22 cellular contexts compared by ENCODE assay signal in the genomic region with DNA sequence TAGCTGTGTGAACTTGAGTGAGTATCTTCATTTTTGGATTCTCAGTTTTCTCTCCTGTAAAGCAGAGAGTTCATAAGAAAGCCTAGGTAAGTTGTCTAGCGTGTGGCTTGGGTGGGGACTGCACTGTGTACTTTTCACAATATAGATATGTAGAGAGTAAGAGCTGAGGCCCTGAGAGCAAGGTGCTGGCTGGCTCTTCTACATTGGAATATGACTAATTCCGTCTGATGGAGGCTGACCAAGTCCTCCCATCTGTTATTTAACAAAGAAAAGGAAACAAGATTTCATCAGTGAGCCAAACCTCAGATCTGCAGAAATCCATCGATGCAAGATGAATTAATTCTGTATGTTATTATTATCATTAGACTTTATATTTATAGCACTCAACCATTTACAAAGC. TPM values are rescaled to one million over a fixed set of nuclear protein-coding genes. Genes with fewer than 3 reads are reported as not detected.
DNase-seq lines count a peak whose midpoint lies in the region; ATAC-seq, FAIRE-seq and TF ChIP-seq lines count a peak whose summit lies in the region.
"Had no signal": no experiment of that assay in that cellular context is flagged by ENCODE, and none has a peak within 500 bp of the region (broad histone marks: within the 10 kb centered on the region; RNA-seq: fewer than 3 reads in every experiment).

No MANE protein-coding gene starts in this region.

- no peaks in the 10 kb centered on the region for H3K9me2 ChIP-seq in GM23338 (ENCODE audit: insufficient read depth)
- no peaks in the 10 kb centered on the region for H3K9me2 ChIP-seq in PC-9 (ENCODE audit: insufficient read depth)

- no peaks in the 10 kb centered on the region for H3K36me3 ChIP-seq in GM23338 (ENCODE audit: insufficient read depth)
- no peaks in the 10 kb centered on the region for H3K36me3 ChIP-seq in PC-9 (ENCODE audit: low read depth)
- H3K36me3 ChIP-seq: SJSA1, spleen, transverse colon had no signal

- FAIRE-seq in HTR-8/SVneo (lab: Jason Lieb, UNC), result no peak

- H3K79me2 ChIP-seq in GM23338 (replicated peaks; ENCODE audit: insufficient read depth) (no peaks in the 10 kb centered on the region), PC-9 (ENCODE audit: low read depth) (no peaks in the 10 kb centered on the region)

- peaks cover 31% of the 10 kb centered on the region for H3K4me1 Mint-ChIP-seq in activated CD8-positive, alpha-beta T cell treated with anti-CD3 and anti-CD28 coated beads for 36 hours (ENCODE audit: low read depth)
- H3K4me1 Mint-ChIP-seq in activated CD8-positive, alpha-beta T cell treated with anti-CD3 and anti-CD28 coated beads, Interleukin-2, amount 10 ng/mL, durations not matched to agents 7 days and 5 days (ENCODE audit: low read depth), result peaks cover 10% of the 10 kb centered on the region
- peaks cover 37% of the 10 kb centered on the region for H3K4me1 Mint-ChIP-seq in GM23338
- peaks cover 20% of the 10 kb centered on the region for H3K4me1 Mint-ChIP-seq in nephron

- no peak overlapping the region for H3K4me3 Mint-ChIP-seq in activated CD8-positive, alpha-beta T cell treated with anti-CD3 and anti-CD28 coated beads for 36 hours
- no peak overlapping the region for H3K4me3 Mint-ChIP-seq in activated CD8-positive, alpha-beta T cell treated with anti-CD3 and anti-CD28 coated beads, Interleukin-2, amount 10 ng/mL, durations not matched to agents 7 days and 5 days
- H3K4me3 Mint-ChIP-seq in GM23338 (no peak overlapping the region), nephron (no peak overlapping the region)
- H3K4me3 Mint-ChIP-seq: activated CD8-positive, alpha-beta memory T cell treated with anti-CD3 and anti-CD28 coated beads, Interleukin-2, amount 10 ng/mL, durations not matched to agents 7 days and 5 days; activated naive CD8-positive, alpha-beta T cell treated with anti-CD3 and anti-CD28 coated beads, Interleukin-2, amount 10 ng/mL, durations not matched to agents 7 days and 5 days; CD4-positive, CD25-positive, alpha-beta regulatory T cell; central memory CD8-positive, alpha-beta T cell had no signal

- H3K36me3 Mint-ChIP-seq in activated CD8-positive, alpha-beta T cell treated with anti-CD3 and anti-CD28 coated beads for 36 hours (ENCODE audit: low read depth), result no peaks in the 10 kb centered on the region
- no peaks in the 10 kb centered on the region for H3K36me3 Mint-ChIP-seq in activated CD8-positive, alpha-beta T cell treated with anti-CD3 and anti-CD28 coated beads, Interleukin-2, amount 10 ng/mL, durations not matched to agents 7 days and 5 days (ENCODE audit: low read depth)
- H3K36me3 Mint-ChIP-seq in GM23338 (ENCODE audit: low read depth) (peaks cover 6% of the 10 kb centered on the region; the same call in 2 of the 3 replicates), nephron (ENCODE audit: low read depth) (no peaks in the 10 kb centered on the region)
- H3K36me3 Mint-ChIP-seq: activated CD8-positive, alpha-beta memory T cell treated with anti-CD3 and anti-CD28 coated beads, Interleukin-2, amount 10 ng/mL, durations not matched to agents 7 days and 5 days; activated naive CD8-positive, alpha-beta T cell treated with anti-CD3 and anti-CD28 coated beads, Interleukin-2, amount 10 ng/mL, durations not matched to agents 7 days and 5 days; CD4-positive, CD25-positive, alpha-beta regulatory T cell had no signal

- no peak overlapping the region for H3K27ac ChIP-seq in GM23338 (ENCODE audit: low read depth)
- H3K27ac ChIP-seq in PC-9, result no peak overlapping the region
- H3K27ac ChIP-seq: foreskin keratinocyte, SJSA1, spleen, transverse colon, VCaP had no signal

- H3K9me3 ChIP-seq in PC-9 (ENCODE audit: insufficient read depth, low read depth), result no peaks in the 10 kb centered on the region
- H3K9me3 ChIP-seq: SJSA1, spleen, transverse colon had no signal

- BruUV-seq in PC-9 (replicated peaks; lab: Mats Ljungman, UMichigan), result no TSS peak

- H2AFZ ChIP-seq in GM23338 (0 out of 2 replicates have a peak overlapping the region, but pooled peaks have one; percentile 16), PC-9 (no peak overlapping the region)

- H3K4me1 ChIP-seq in GM23338 (ENCODE audit: insufficient read depth), result peaks cover 39% of the 10 kb centered on the region
- no peaks in the 10 kb centered on the region for H3K4me1 ChIP-seq in PC-9 (replicated peaks; ENCODE audit: insufficient read depth)
- H3K4me1 ChIP-seq: foreskin keratinocyte, SJSA1, spleen, transverse colon had no signal

- no peak overlapping the region for H3K4me3 ChIP-seq in GM23338
- H3K4me3 ChIP-seq in cardiac fibroblast (replicated peaks in 1 of 2; ENCODE audit: low read depth in 2 of 2, low read length in 2 of 2), result no peak overlapping the region
- no peak overlapping the region for H3K4me3 ChIP-seq in PC-9
- H3K4me3 ChIP-seq: SJSA1, spleen, transverse colon had no signal

- H3K9me3 Mint-ChIP-seq in activated CD8-positive, alpha-beta T cell treated with anti-CD3 and anti-CD28 coated beads for 36 hours, result no peaks in the 10 kb centered on the region
- no peaks in the 10 kb centered on the region for H3K9me3 Mint-ChIP-seq in activated CD8-positive, alpha-beta T cell treated with anti-CD3 and anti-CD28 coated beads, Interleukin-2, amount 10 ng/mL, durations not matched to agents 7 days and 5 days (ENCODE audit: insufficient read depth)
- H3K9me3 Mint-ChIP-seq in GM23338 (peaks cover 5% of the 10 kb centered on the region; the same call in 2 of the 3 replicates), nephron (no peaks in the 10 kb centered on the region)
- H3K9me3 Mint-ChIP-seq: activated naive CD8-positive, alpha-beta T cell treated with anti-CD3 and anti-CD28 coated beads, Interleukin-2, amount 10 ng/mL, durations not matched to agents 7 days and 5 days; central memory CD8-positive, alpha-beta T cell had no signal

- peak overlapping the region; percentile 16 for H3K27ac Mint-ChIP-seq in activated CD8-positive, alpha-beta T cell treated with anti-CD3 and anti-CD28 coated beads for 36 hours
- no peak overlapping the region for H3K27ac Mint-ChIP-seq in activated CD8-positive, alpha-beta T cell treated with anti-CD3 and anti-CD28 coated beads, Interleukin-2, amount 10 ng/mL, durations not matched to agents 7 days and 5 days
- no peak overlapping the region for H3K27ac Mint-ChIP-seq in GM23338
- peak overlapping the region in 2 of 3 experiments; percentile 47 to 79 for H3K27ac Mint-ChIP-seq in nephron
- H3K27ac Mint-ChIP-seq: activated CD8-positive, alpha-beta memory T cell treated with anti-CD3 and anti-CD28 coated beads, Interleukin-2, amount 10 ng/mL, durations not matched to agents 7 days and 5 days; activated naive CD8-positive, alpha-beta T cell treated with anti-CD3 and anti-CD28 coated beads, Interleukin-2, amount 10 ng/mL, durations not matched to agents 7 days and 5 days had no signal

- CTCF ChIA-PET in activated CD8-positive, alpha-beta T cell treated with anti-CD3 and anti-CD28 coated beads for 36 hours (lab: Charles Lee), result interaction anchor here (1.1 kb wide), 1 partner anchor 28 kb away, joined by 3 read pairs; the partner anchor contains the start of gene SRD5A3
- CTCF ChIA-PET in activated CD8-positive, alpha-beta T cell treated with anti-CD3 and anti-CD28 coated beads, Interleukin-2, amount 10 ng/mL, durations not matched to agents 7 days and 5 days (lab: Charles Lee), result interaction anchor here (1.4 kb wide), 1 partner anchor 347 kb away, joined by 4 read pairs; no protein-coding TSS in a partner anchor
- CTCF ChIA-PET in PC-9 (lab: Charles Lee), result no interaction called here

- no peaks in the 10 kb centered on the region for H3K27me3 ChIP-seq in GM23338 (ENCODE audit: insufficient read depth)
- H3K27me3 ChIP-seq in PC-9 (ENCODE audit: insufficient read depth, low read depth), result no peaks in the 10 kb centered on the region
- H3K27me3 ChIP-seq: transverse colon had no signal

- DNase-seq in activated CD8-positive, alpha-beta T cell treated with anti-CD3 and anti-CD28 coated beads for 36 hours, result peak; percentile 18
- no peak for DNase-seq in activated CD8-positive, alpha-beta T cell treated with anti-CD3 and anti-CD28 coated beads, Interleukin-2, amount 10 ng/mL, durations not matched to agents 7 days and 5 days
- DNase-seq in GM23338 (ENCODE audit: low spot score) (no peak), cardiac fibroblast (ENCODE audit: low read depth in 2 of 2) (peak; percentile 51 to 66), HuH-7 (ENCODE audit: low spot score) (no peak), HTR-8/SVneo (ENCODE audit: insufficient read length, low spot score) (no peak), PC-9 (no peak)
- DNase-seq: activated CD8-positive, alpha-beta memory T cell treated with anti-CD3 and anti-CD28 coated beads, Interleukin-2, amount 10 ng/mL, durations not matched to agents 7 days and 5 days; activated naive CD8-positive, alpha-beta T cell treated with anti-CD3 and anti-CD28 coated beads, Interleukin-2, amount 10 ng/mL, durations not matched to agents 7 days and 5 days; CD4-positive, CD25-positive, alpha-beta regulatory T cell; DMS53; effector CD8-positive, alpha-beta T cell; foreskin keratinocyte; NCI-H1694; NCI-H774; spleen; T-helper 17 cell; transverse colon had no signal

- H3F3A ChIP-seq in GM23338 (replicated peaks; ENCODE audit: low read depth) (no peaks in the 10 kb centered on the region), PC-9 (ENCODE audit: insufficient read depth, low read depth) (no peaks in the 10 kb centered on the region)

- peak; percentile 72 for ATAC-seq in activated CD8-positive, alpha-beta T cell treated with anti-CD3 and anti-CD28 coated beads for 36 hours
- ATAC-seq in activated CD8-positive, alpha-beta T cell treated with anti-CD3 and anti-CD28 coated beads, Interleukin-2, amount 10 ng/mL, durations not matched to agents 7 days and 5 days, result no peak
- ATAC-seq in GM23338, result no peak
- ATAC-seq: activated CD8-positive, alpha-beta memory T cell treated with anti-CD3 and anti-CD28 coated beads, Interleukin-2, amount 10 ng/mL, durations not matched to agents 7 days and 5 days; foreskin keratinocyte had no signal

- intact Hi-C loops in activated CD8-positive, alpha-beta T cell treated with anti-CD3 and anti-CD28 coated beads for 36 hours (cut with micrococcal nuclease), result loop anchor here (5.0 to 10.0 kb wide), 2 partner anchors 133 to 241 kb away; no protein-coding TSS in a partner anchor
- intact Hi-C loops in PC-9 (cut with micrococcal nuclease; ENCODE audit: unreplicated experiment), result no loop called here

- TF ChIP-seq CTCF in activated CD8-positive, alpha-beta T cell treated with anti-CD3 and anti-CD28 coated beads for 36 hours (IDR thresholded peaks at IDR 0.05), result no peak
- no peak for TF ChIP-seq CTCF in GM23338 (conservative IDR thresholded peaks at IDR 0.05; ENCODE audit: low read depth in 2 of 2)
- no peak for TF ChIP-seq CTCF in cardiac fibroblast (IDR thresholded peaks at IDR 0.05; ENCODE audit: low read depth, low read length)
- no peak for TF ChIP-seq CTCF in nephron (IDR thresholded peaks at IDR 0.05; ENCODE audit: unreplicated experiment in 3 of 3)
- TF ChIP-seq CTCF in PC-9 (conservative IDR thresholded peaks at IDR 0.05), result no peak

- H4K20me1 ChIP-seq in GM23338 (replicated peaks; ENCODE audit: insufficient read depth) (no peaks in the 10 kb centered on the region), PC-9 (ENCODE audit: insufficient read depth) (no peaks in the 10 kb centered on the region)

- H3K4me2 ChIP-seq in GM23338 (no peak overlapping the region), PC-9 (no peak overlapping the region)

- no peaks in the 10 kb centered on the region for H3K27me3 Mint-ChIP-seq in activated CD8-positive, alpha-beta T cell treated with anti-CD3 and anti-CD28 coated beads for 36 hours
- H3K27me3 Mint-ChIP-seq in activated CD8-positive, alpha-beta T cell treated with anti-CD3 and anti-CD28 coated beads, Interleukin-2, amount 10 ng/mL, durations not matched to agents 7 days and 5 days (ENCODE audit: low read depth), result no peaks in the 10 kb centered on the region
- H3K27me3 Mint-ChIP-seq in GM23338 (ENCODE audit: insufficient read depth, low read depth, poor library complexity) (peaks cover 1% of the 10 kb centered on the region), nephron (ENCODE audit: low read depth) (no peaks in the 10 kb centered on the region)
- H3K27me3 Mint-ChIP-seq: activated naive CD8-positive, alpha-beta T cell treated with anti-CD3 and anti-CD28 coated beads, Interleukin-2, amount 10 ng/mL, durations not matched to agents 7 days and 5 days; central memory CD8-positive, alpha-beta T cell had no signal

- POLR2A ChIA-PET in activated CD8-positive, alpha-beta T cell treated with anti-CD3 and anti-CD28 coated beads for 36 hours (lab: Charles Lee), result no interaction called here
- POLR2A ChIA-PET in activated CD8-positive, alpha-beta T cell treated with anti-CD3 and anti-CD28 coated beads, Interleukin-2, amount 10 ng/mL, durations not matched to agents 7 days and 5 days (lab: Charles Lee), result no interaction called here
- POLR2A ChIA-PET in PC-9 (lab: Charles Lee; ENCODE audit: unreplicated experiment), result no interaction called here

RNA-seq across cellular contexts. Expression of gene SRD5A3, which starts 27.9 kb away (rescaled TPM):
- total RNA-seq in activated CD8-positive, alpha-beta T cell treated with anti-CD3 and anti-CD28 coated beads for 36 hours, result 10 to 100 TPM; 12.9 to 15.9 TPM
- 1 to 10 TPM; 6.5 to 8.6 TPM for total RNA-seq in activated CD8-positive, alpha-beta T cell treated with anti-CD3 and anti-CD28 coated beads, Interleukin-2, amount 10 ng/mL, durations not matched to agents 7 days and 5 days
- 23.0 and 34.4 TPM in 2 replicates for total RNA-seq in GM23338 (2014; rRNA removed; shearing (Covaris generic))
- 48.7 and 49.9 TPM in 2 replicates for polyA plus RNA-seq in GM23338 (2016; fragmentation: Nextera tagmentation; extraction: Ambion mirVana)
- total RNA-seq in PC-9 (2021), result 7.3 and 9.9 TPM in 2 replicates

Comparison
In these comparisons a context has a peak if more than half of its experiments do, and no peak if none do; other contexts are left out.
1. DNase-seq: peak in activated CD8-positive, alpha-beta T cell treated with anti-CD3 and anti-CD28 coated beads for 36 hours (single experiment) and cardiac fibroblast (2 of 2); none in activated CD8-positive, alpha-beta T cell treated with anti-CD3 and anti-CD28 coated beads, Interleukin-2, amount 10 ng/mL, durations not matched to agents 7 days and 5 days (single experiment), GM23338 (single experiment), HuH-7 (single experiment), HTR-8/SVneo (single experiment) and PC-9 (0 of 2).
2. H3K27ac Mint-ChIP-seq: peak in activated CD8-positive, alpha-beta T cell treated with anti-CD3 and anti-CD28 coated beads for 36 hours (single experiment) and nephron (2 of 3); none in activated CD8-positive, alpha-beta T cell treated with anti-CD3 and anti-CD28 coated beads, Interleukin-2, amount 10 ng/mL, durations not matched to agents 7 days and 5 days (single experiment) and GM23338 (single experiment).